9 cellular contexts compared by ENCODE assay signal in the genomic region with DNA sequence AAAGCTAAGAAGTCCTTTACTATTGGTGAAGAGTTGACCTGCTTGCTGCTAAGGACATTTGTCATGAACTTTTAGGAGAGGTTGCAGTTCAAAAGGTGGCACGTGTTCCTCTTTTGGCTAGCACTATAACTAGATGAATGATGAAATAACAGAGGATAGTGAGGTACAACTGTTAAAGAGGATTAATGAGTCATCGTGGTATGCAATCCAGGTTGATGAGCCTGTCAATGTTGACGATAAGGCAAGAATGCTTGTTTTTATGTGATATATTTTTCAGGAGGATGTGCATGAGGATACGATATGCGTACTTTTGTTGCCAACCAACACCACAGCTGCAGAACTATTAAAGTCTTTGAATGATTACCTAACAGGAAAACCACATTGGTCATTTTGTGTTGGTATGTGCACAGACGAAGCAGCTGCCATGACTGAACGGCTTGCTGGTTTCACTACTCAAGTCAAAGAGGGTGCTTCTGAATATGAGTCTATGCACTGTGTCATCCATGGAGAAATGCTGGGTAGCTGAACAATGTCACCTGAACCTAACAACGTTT. TPM values are rescaled to one million over a fixed set of nuclear protein-coding genes. Genes with fewer than 3 reads are reported as not detected.
A peak's percentile ranks its signal among the peaks of the same experiment; 100 is the strongest.
DNase-seq lines count a peak whose midpoint lies in the region; ATAC-seq and TF ChIP-seq lines count a peak whose summit lies in the region.
"Had no signal": no experiment of that assay in that cellular context is flagged by ENCODE, and none has a peak within 500 bp of the region (broad histone marks: within the 10 kb centered on the region; RNA-seq: fewer than 3 reads in every experiment).

No MANE protein-coding gene starts in this region.

- H3K9ac ChIP-seq in MM.1S (ENCODE audit: low read length), result peak overlapping the region; percentile 50

- H3K9me2 ChIP-seq in MM.1S (replicated peaks; ENCODE audit: insufficient read depth, low read length), result no peaks in the 10 kb centered on the region

- peak; percentile 57 for DNase-seq in NK-92 treated with Interleukin-12 subunit alpha and Interleukin-12 subunit beta, amount 100 ng/mL, for 24 hours (lab: John Stamatoyannopoulos, UW)
- DNase-seq in NK-92 (lab: John Stamatoyannopoulos, UW; ENCODE audit: unreplicated experiment) (no peak), MM.1S (peak; percentile 88), lung microvascular endothelial cell (ENCODE audit: low read depth in 2 of 2) (peak; percentile 3 to 87), posterior vena cava (ENCODE audit: low spot score) (no peak), retina (no peak)
- DNase-seq in activated T-cell treated with anti-CD3 and anti-CD28 coated beads, Interleukin-2, amount 50 U/mL, for 4 hours, result peak; percentile 14

- peaks cover 39% of the 10 kb centered on the region for H3K4me1 Mint-ChIP-seq in activated T-cell treated with anti-CD3 and anti-CD28 coated beads, Interleukin-2, amount 50 U/mL, for 4 hours (ENCODE audit: low read depth)

- H4K20me1 ChIP-seq in MM.1S (ENCODE audit: insufficient read depth, low read length), result no peaks in the 10 kb centered on the region

- peaks cover 5% of the 10 kb centered on the region for H3K9me3 Mint-ChIP-seq in activated T-cell treated with anti-CD3 and anti-CD28 coated beads, Interleukin-2, amount 50 U/mL, for 4 hours

- H3F3A ChIP-seq in MM.1S (ENCODE audit: insufficient read depth, low read length), result peaks cover 25% of the 10 kb centered on the region

- H3K4me3 Mint-ChIP-seq in activated T-cell treated with anti-CD3 and anti-CD28 coated beads, Interleukin-2, amount 50 U/mL, for 4 hours, result peak overlapping the region; percentile 61

- H2AFZ ChIP-seq in MM.1S (ENCODE audit: low read length), result no peak overlapping the region

- peaks cover 37% of the 10 kb centered on the region for H3K4me1 ChIP-seq in MM.1S (ENCODE audit: low read length)

- no peaks in the 10 kb centered on the region for H3K27me3 ChIP-seq in MM.1S (replicated peaks; ENCODE audit: insufficient read depth, low read length)

- no peaks in the 10 kb centered on the region for H3K27me3 Mint-ChIP-seq in activated T-cell treated with anti-CD3 and anti-CD28 coated beads, Interleukin-2, amount 50 U/mL, for 4 hours (ENCODE audit: low read depth)

- H3K9me3 ChIP-seq in MM.1S (replicated peaks; ENCODE audit: insufficient read depth, low read length), result no peaks in the 10 kb centered on the region
- H3K9me3 ChIP-seq: A549 had no signal

- peak; percentile 98 for ATAC-seq in HG02571 (IDR thresholded peaks at IDR 0.05; ENCODE audit: unreplicated experiment)
- peak; percentile 96 to 97 for ATAC-seq in activated T-cell treated with anti-CD3 and anti-CD28 coated beads, Interleukin-2, amount 50 U/mL, for 4 hours
- ATAC-seq: A549 had no signal

- intact Hi-C loops in posterior vena cava (cut with DNase I), result no loop called here

- H3K36me3 ChIP-seq in MM.1S (replicated peaks; ENCODE audit: insufficient read depth, low read length), result no peaks in the 10 kb centered on the region

- peak overlapping the region; percentile 40 for H3K4me3 ChIP-seq in MM.1S (ENCODE audit: low read length)
- H3K4me3 ChIP-seq: A549 had no signal

- H3K36me3 Mint-ChIP-seq in activated T-cell treated with anti-CD3 and anti-CD28 coated beads, Interleukin-2, amount 50 U/mL, for 4 hours (ENCODE audit: insufficient read depth), result peaks cover 22% of the 10 kb centered on the region

- peaks cover 36% of the 10 kb centered on the region for H3K79me2 ChIP-seq in MM.1S (ENCODE audit: low read length)

- TF ChIP-seq CTCF in MM.1S (IDR thresholded peaks at IDR 0.05; ENCODE audit: low read length), result no peak

- H3K4me2 ChIP-seq in MM.1S (ENCODE audit: low read depth, low read length), result peak overlapping the region; percentile 64
- H3K4me2 ChIP-seq: A549 had no signal

- peak overlapping the region; percentile 96 for H3K27ac ChIP-seq in MM.1S (ENCODE audit: low read length)
- H3K27ac ChIP-seq: A549 had no signal

RNA-seq across cellular contexts. Expression of gene CEP128, which starts 10.6 kb away (rescaled TPM):
- total RNA-seq in activated T-cell treated with anti-CD3 and anti-CD28 coated beads, Interleukin-2, amount 50 U/mL, for 4 hours, result 10 to 100 TPM; 17.1 to 22.7 (median 21.2) TPM
- total RNA-seq in lung microvascular endothelial cell (2.4 and 3.1 TPM in 2 replicates), posterior vena cava (10 to 100 TPM in 1 of 2 donors, 1 to 10 TPM in 1; 8.3 to 12.5 TPM)

RNA-seq across cellular contexts. Expression of gene TSHR, which starts 24.5 kb away (rescaled TPM):
- total RNA-seq in activated T-cell treated with anti-CD3 and anti-CD28 coated beads, Interleukin-2, amount 50 U/mL, for 4 hours, result under 1 TPM in 2 of 3 donors, not detected in 1; 0.24 to 0.47 TPM
- not detected in 2 replicates for total RNA-seq in lung microvascular endothelial cell
- total RNA-seq in posterior vena cava, result 1 to 10 TPM in 1 of 2 donors, under 1 TPM in 1; 0.29 to 1.1 TPM

Comparison
In these comparisons a context has a peak if more than half of its experiments do, and no peak if none do; other contexts are left out.
1. DNase-seq: peak in NK-92 treated with Interleukin-12 subunit alpha and Interleukin-12 subunit beta, amount 100 ng/mL, for 24 hours (single experiment), MM.1S (single experiment), activated T-cell treated with anti-CD3 and anti-CD28 coated beads, Interleukin-2, amount 50 U/mL, for 4 hours (single experiment) and lung microvascular endothelial cell (2 of 2); none in NK-92 (single experiment), posterior vena cava (single experiment) and retina (single experiment).